Comparison of ENCODE assay signal across 33 cellular contexts in the genomic region with DNA sequence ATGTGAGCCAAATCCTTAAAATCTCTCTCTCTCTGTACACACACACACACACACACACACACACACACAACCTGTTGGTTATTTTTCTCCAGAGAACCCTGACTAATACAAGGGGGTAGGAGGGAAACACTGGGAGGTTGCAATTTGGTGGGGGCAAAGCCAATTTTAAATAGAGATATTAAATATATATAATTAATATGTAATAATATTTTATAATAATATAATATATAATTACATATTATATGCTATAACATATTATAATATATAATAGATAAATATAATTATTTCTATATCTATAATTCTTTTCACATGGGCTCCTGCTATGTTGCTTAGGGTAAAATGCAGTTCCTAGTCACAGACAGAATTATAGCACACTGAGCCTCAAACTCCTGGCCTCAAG.
"Had no signal": no experiment of that assay in that cellular context is flagged by ENCODE, and none has a peak within 500 bp of the region (broad histone marks: within the 10 kb centered on the region; RNA-seq: fewer than 3 reads in every experiment).

No MANE protein-coding gene starts in this region.

- DNase-seq: Karpas-422, Kasumi-1, MG63, MM.1S, MV-4-11, NCI-H1048, NCI-H1092, NCI-H1092 treated with DMSO at 0.1 percent for 48 hours, NCI-H1105, NCI-H1105 treated with DMSO at 0.1 percent for 48 hours, NCI-H1417, NCI-H1417 treated with DMSO at 0.1 percent for 48 hours, NCI-H1436, NCI-H1436 treated with DMSO at 0.1 percent for 48 hours, NCI-H146, NCI-H1694, NCI-H1694 treated with DMSO at 0.1 percent for 48 hours, NCI-H187, NCI-H187 treated with DMSO at 0.1 percent for 48 hours, NCI-H1930, NCI-H2029, NCI-H2029 treated with DMSO at 0.1 percent for 48 hours, NCI-H2081, NCI-H2081 treated with DMSO at 0.1 percent for 48 hours, NCI-H2107, NCI-H2171, NCI-H2171 treated with DMSO at 0.1 percent for 48 hours, NCI-H2227 treated with DMSO at 0.1 percent for 48 hours, NCI-H226, NCI-H345, NCI-H446, NCI-H446 treated with DMSO at 0.1 percent for 48 hours, NCI-H510A had no signal
